In genomic region chr3:122800031-122800430, GRCh38 we compare ENCODE assay signal across 17 cellular contexts. TPM values are rescaled to one million over a fixed set of nuclear protein-coding genes. Genes with fewer than 3 reads are reported as not detected.
DNase-seq lines count a peak whose midpoint lies in the region; ATAC-seq and TF ChIP-seq lines count a peak whose summit lies in the region.
"Had no signal": no experiment of that assay in that cellular context is flagged by ENCODE, and none has a peak within 500 bp of the region (broad histone marks: within the 10 kb centered on the region; RNA-seq: fewer than 3 reads in every experiment).

No MANE protein-coding gene starts in this region.

- no peak overlapping the region for H2AFZ ChIP-seq in Loucy (ENCODE audit: low read length)

- no peaks in the 10 kb centered on the region for H3K36me3 ChIP-seq in Loucy (ENCODE audit: insufficient read depth, low read length)
- peaks cover 9% of the 10 kb centered on the region for H3K36me3 ChIP-seq in endodermal cell (ENCODE audit: control insufficient read depth, insufficient read depth, low read length)
- H3K36me3 ChIP-seq in gastrocnemius medialis = no peaks in the 10 kb centered on the region
- H3K36me3 ChIP-seq: BE2C, HAP-1 had no signal

- H3K4me1 Mint-ChIP-seq in endodermal cell = peaks cover 10% of the 10 kb centered on the region

- no peak for DNase-seq in endodermal cell
- peak; percentile 24 to 53 for DNase-seq in foreskin keratinocyte
- DNase-seq in gastrocnemius medialis = no peak
- no peak for DNase-seq in coronary artery (ENCODE audit: low spot score)
- no peak for DNase-seq in mesenteric fat pad (ENCODE audit: low spot score)
- DNase-seq in NOMO-1 treated with DMSO at 0.1 percent for 48 hours (lab: John Stamatoyannopoulos, UW; ENCODE audit: unreplicated experiment) = no peak
- DNase-seq: ACHN; BE2C; C1 segment of cervical spinal cord; CD4-positive, CD25-positive, alpha-beta regulatory T cell; CD8-positive, alpha-beta memory T cell; COR-L47; DND-41; EL; IMR-90 had no signal

- no peaks in the 10 kb centered on the region for H3F3A ChIP-seq in Loucy (ENCODE audit: low read depth)

- H3K4me3 Mint-ChIP-seq in endodermal cell = no peak overlapping the region
- H3K4me3 Mint-ChIP-seq: CD4-positive, CD25-positive, alpha-beta regulatory T cell; CD8-positive, alpha-beta memory T cell had no signal

- peaks cover 9% of the 10 kb centered on the region for H3K36me3 Mint-ChIP-seq in endodermal cell (ENCODE audit: low read depth)

- H3K27me3 Mint-ChIP-seq in endodermal cell (ENCODE audit: insufficient read depth) = peaks cover 29% of the 10 kb centered on the region
- H3K27me3 Mint-ChIP-seq: CD4-positive, CD25-positive, alpha-beta regulatory T cell; CD8-positive, alpha-beta memory T cell had no signal

- peaks cover 35% of the 10 kb centered on the region; the same call in 1 of the 2 replicates for H3K79me2 ChIP-seq in Loucy (ENCODE audit: insufficient read depth, low read length)

- WGBS in endodermal cell (ENCODE audit: insufficient coverage in 1 of 2, insufficient read length in 1 of 2), 2 experiments = 92 to 96% methylated on average over 1 of the region's 1 CpG

- H3K9me3 ChIP-seq in Loucy (ENCODE audit: insufficient read depth, low read depth, low read length) (no peaks in the 10 kb centered on the region), endodermal cell (ENCODE audit: control insufficient read depth, low read length) (no peaks in the 10 kb centered on the region), gastrocnemius medialis (no peaks in the 10 kb centered on the region)
- H3K9me3 ChIP-seq: BE2C, HAP-1 had no signal

- in situ Hi-C loops in gastrocnemius medialis (cut with MboI; ENCODE audit: low sequenced_read_pairs in 4 of 4) = no loop called here

- H3K4me1 ChIP-seq in Loucy (ENCODE audit: insufficient read depth, low read length, poor library complexity, severe bottlenecking) (peaks cover 38% of the 10 kb centered on the region), endodermal cell (ENCODE audit: control insufficient read depth, insufficient read depth, low read length) (peaks cover 8% of the 10 kb centered on the region), foreskin keratinocyte (peaks cover 14% of the 10 kb centered on the region), gastrocnemius medialis (peaks cover 56 to 75% of the 10 kb centered on the region in 2 donors)
- H3K4me1 ChIP-seq: BE2C had no signal

- no peaks in the 10 kb centered on the region for H3K9me2 ChIP-seq in Loucy (replicated peaks; ENCODE audit: low read depth, low read length)

- no peak for TF ChIP-seq POLR2A in gastrocnemius medialis (IDR thresholded peaks at IDR 0.05)

- H3K9ac ChIP-seq in Loucy (ENCODE audit: low read depth, low read length, poor library complexity, severe bottlenecking) (no peak overlapping the region), endodermal cell (ENCODE audit: extremely low read depth, low read length, poor library complexity, severe bottlenecking) (no peak overlapping the region)

- H3K27me3 ChIP-seq in Loucy (ENCODE audit: insufficient read depth, low read length, poor library complexity, severe bottlenecking) (no peaks in the 10 kb centered on the region), endodermal cell (ENCODE audit: control insufficient read depth, insufficient read depth, low read length, poor library complexity, severe bottlenecking) (no peaks in the 10 kb centered on the region), foreskin keratinocyte (no peaks in the 10 kb centered on the region), gastrocnemius medialis (no peaks in the 10 kb centered on the region)
- H3K27me3 ChIP-seq: BE2C had no signal

- H3K4me2 ChIP-seq in Loucy (ENCODE audit: low read depth, low read length, poor library complexity, severe bottlenecking) = peak overlapping the region; percentile 34

- H3K27ac Mint-ChIP-seq in endodermal cell = no peak overlapping the region
- H3K27ac Mint-ChIP-seq: CD4-positive, CD25-positive, alpha-beta regulatory T cell; CD8-positive, alpha-beta memory T cell had no signal

- H3K4me3 ChIP-seq in Loucy (ENCODE audit: low read length, poor library complexity, severe bottlenecking) = no peak overlapping the region
- H3K4me3 ChIP-seq in endodermal cell (ENCODE audit: low read length) = peak overlapping the region; percentile 65
- no peak overlapping the region for H3K4me3 ChIP-seq in gastrocnemius medialis
- H3K4me3 ChIP-seq in coronary artery = no peak overlapping the region
- H3K4me3 ChIP-seq: HAP-1 had no signal

- peaks cover 4% of the 10 kb centered on the region for H4K20me1 ChIP-seq in Loucy (ENCODE audit: insufficient read depth, low read length, poor library complexity, severe bottlenecking)

- no peak for TF ChIP-seq CTCF in Loucy (conservative IDR thresholded peaks at IDR 0.05; ENCODE audit: low read length)
- no peak for TF ChIP-seq CTCF in endodermal cell (conservative IDR thresholded peaks at IDR 0.05)
- no peak for TF ChIP-seq CTCF in foreskin keratinocyte (conservative IDR thresholded peaks at IDR 0.05)
- TF ChIP-seq CTCF in gastrocnemius medialis (IDR thresholded peaks at IDR 0.05 in 4 of 5, conservative IDR thresholded peaks at IDR 0.05 in 1 of 5) = no peak
- no peak for TF ChIP-seq CTCF in coronary artery (IDR thresholded peaks at IDR 0.05)

- H3K9me3 Mint-ChIP-seq in endodermal cell = no peaks in the 10 kb centered on the region
- H3K9me3 Mint-ChIP-seq: CD8-positive, alpha-beta memory T cell had no signal

- H3K27ac ChIP-seq in endodermal cell (ENCODE audit: low read depth, low read length) (no peak overlapping the region), foreskin keratinocyte (no peak overlapping the region), gastrocnemius medialis (peak overlapping the region; percentile 3 to 97 (median 55)), coronary artery (no peak overlapping the region)

- intact Hi-C loops in gastrocnemius medialis (cut with DNase I; ENCODE audit: low total_unique reads) = no loop called here

- ATAC-seq in foreskin keratinocyte = peak; percentile 21
- no peak for ATAC-seq in gastrocnemius medialis

RNA-seq across cellular contexts. Expression of gene SLC49A4, which starts 5.2 kb away (rescaled TPM):
- 10 to 100 TPM; 12.2 to 14.9 TPM for total RNA-seq in endodermal cell
- 12.0 TPM for polyA plus RNA-seq in endodermal cell (2013, experiment 1 of 2)
- polyA plus RNA-seq in endodermal cell (2013, experiment 2 of 2) = 11.1 TPM
- total RNA-seq in foreskin keratinocyte = 15.0 and 15.6 TPM in 2 replicates
- 10.1 and 11.3 TPM in 2 replicates for polyA plus RNA-seq in foreskin keratinocyte
- total RNA-seq in gastrocnemius medialis = 10 to 100 TPM; 29.0 to 81.7 (median 44.8) TPM
- 16.2 TPM for total RNA-seq in mesenteric fat pad

RNA-seq across cellular contexts. Expression of gene HSPBAP1, which starts 6.4 kb away (rescaled TPM):
- total RNA-seq in endodermal cell = 1 to 10 TPM; 8.8 to 9.1 TPM
- 10.0 TPM for polyA plus RNA-seq in endodermal cell (2013, experiment 1 of 2)
- polyA plus RNA-seq in endodermal cell (2013, experiment 2 of 2) = 10.8 TPM
- 5.9 and 7.1 TPM in 2 replicates for total RNA-seq in foreskin keratinocyte
- polyA plus RNA-seq in foreskin keratinocyte = 4.3 and 5.3 TPM in 2 replicates
- total RNA-seq in gastrocnemius medialis = 10 to 100 TPM; 14.5 to 30.7 (median 17.0) TPM
- 8.4 TPM for total RNA-seq in mesenteric fat pad

Comparison
In these comparisons a context has a peak if more than half of its experiments do, and no peak if none do; other contexts are left out.
1. DNase-seq: peak in foreskin keratinocyte (2 of 2); none in endodermal cell (single experiment), gastrocnemius medialis (0 of 2), coronary artery (single experiment), mesenteric fat pad (single experiment) and NOMO-1 treated with DMSO at 0.1 percent for 48 hours (single experiment).
2. H3K27ac ChIP-seq: peak in gastrocnemius medialis (4 of 4); none in endodermal cell (single experiment), foreskin keratinocyte (single experiment) and coronary artery (0 of 2).